In genomic region chr3:4302747-4303146, GRCh38 we compare ENCODE assay signal across 8 cellular contexts. TPM values are rescaled to one million over a fixed set of nuclear protein-coding genes. Genes with fewer than 3 reads are reported as not detected.
DNase-seq lines count a peak whose midpoint lies in the region; ATAC-seq and TF ChIP-seq lines count a peak whose summit lies in the region.

No MANE protein-coding gene starts in this region.

- H2BK15ac ChIP-seq in neuronal stem cell (ENCODE audit: low read length), result peak overlapping the region; percentile 28

- ATAC-seq in effector memory CD8-positive, alpha-beta T cell (replicated peaks), result no peak
- no peak for ATAC-seq in HG03135 (IDR thresholded peaks at IDR 0.05; ENCODE audit: unreplicated experiment)
- no peak for ATAC-seq in GM18867 (IDR thresholded peaks at IDR 0.05; ENCODE audit: unreplicated experiment)
- no peak for ATAC-seq in GM21529 (IDR thresholded peaks at IDR 0.05; ENCODE audit: unreplicated experiment)

- peak overlapping the region; percentile 77 for H3K4me3 ChIP-seq in CD8-positive, alpha-beta memory T cell (ENCODE audit: low read length)
- H3K4me3 ChIP-seq in NB4 (ENCODE audit: low read depth, low read length) (peak overlapping the region; percentile 96), neuronal stem cell (ENCODE audit: low read length in 2 of 2) (peak overlapping the region in 1 of 2 donors; percentile 88)

- peak overlapping the region; percentile 35 for H2BK12ac ChIP-seq in neuronal stem cell (ENCODE audit: low read length)

- no peaks in the 10 kb centered on the region for H3K9me3 ChIP-seq in CD8-positive, alpha-beta memory T cell (ENCODE audit: low read length)
- peaks cover 0 to 11% of the 10 kb centered on the region in 2 donors for H3K9me3 ChIP-seq in neuronal stem cell (replicated peaks in 1 of 2; ENCODE audit: control insufficient read depth in 2 of 2, insufficient read depth in 1 of 2, low read depth in 1 of 2, low read length in 2 of 2)

- H3K23ac ChIP-seq in neuronal stem cell (ENCODE audit: low read depth, low read length, poor library complexity), result no peak overlapping the region

- no peaks in the 10 kb centered on the region for H3K36me3 ChIP-seq in CD8-positive, alpha-beta memory T cell (ENCODE audit: insufficient read depth, low read length)
- peaks cover 2 to 21% of the 10 kb centered on the region in 2 donors for H3K36me3 ChIP-seq in neuronal stem cell (replicated peaks in 1 of 2; ENCODE audit: control insufficient read depth in 2 of 2, insufficient read depth in 2 of 2, low read length in 2 of 2)

- CTCF ChIA-PET in CD8-positive, alpha-beta memory T cell (lab: Charles Lee), result interaction anchor here (1.2 kb wide), 1 partner anchor 14 kb away, joined by 3 read pairs; no protein-coding TSS in a partner anchor

- H3K9ac ChIP-seq in neuronal stem cell (ENCODE audit: low read depth, low read length, poor library complexity), result no peak overlapping the region

- POLR2A ChIA-PET in CD8-positive, alpha-beta memory T cell (lab: Charles Lee), result no interaction called here

- H3K4ac ChIP-seq in neuronal stem cell (ENCODE audit: low read length), result no peak overlapping the region

- peak overlapping the region; percentile 87 for H4K8ac ChIP-seq in neuronal stem cell (ENCODE audit: low read depth, low read length)

- peak overlapping the region; percentile 90 to 99 (median 98) for H3K4me3 Mint-ChIP-seq in CD8-positive, alpha-beta memory T cell
- H3K4me3 Mint-ChIP-seq in effector memory CD8-positive, alpha-beta T cell, result peak overlapping the region; percentile 84 to 92

- no peak for TF ChIP-seq POLR2A in NB4 (IDR thresholded peaks at IDR 0.05; ENCODE audit: extremely low read depth, insufficient read length)

- no peak overlapping the region for H2BK5ac ChIP-seq in neuronal stem cell (ENCODE audit: low read length)

- H3K27me3 Mint-ChIP-seq in CD8-positive, alpha-beta memory T cell, result peaks cover 0 to 3% of the 10 kb centered on the region in 2 donors
- no peaks in the 10 kb centered on the region for H3K27me3 Mint-ChIP-seq in effector memory CD8-positive, alpha-beta T cell

- no peak overlapping the region for H3K14ac ChIP-seq in neuronal stem cell (ENCODE audit: low read length)

- H4K91ac ChIP-seq in neuronal stem cell (ENCODE audit: low read depth, low read length, poor library complexity), result no peak overlapping the region

- WGBS in neuronal stem cell (ENCODE audit: extremely low coverage in 2 of 2, insufficient read length in 2 of 2, insufficient replicate concordance in 1 of 2), 2 donors, result no CpG with 5 or more reads among the region's 11 CpGs

- H3K27me3 ChIP-seq in CD8-positive, alpha-beta memory T cell (ENCODE audit: insufficient read depth, low read length, poor library complexity, severe bottlenecking), result no peaks in the 10 kb centered on the region
- no peaks in the 10 kb centered on the region for H3K27me3 ChIP-seq in neuronal stem cell (ENCODE audit: control insufficient read depth in 3 of 3, insufficient read depth in 3 of 3, low read depth in 1 of 3, low read length in 3 of 3)

- peak overlapping the region; percentile 21 for H3K4me2 ChIP-seq in neuronal stem cell (ENCODE audit: insufficient read depth, low read length, poor library complexity, severe bottlenecking)

- H3K9me3 Mint-ChIP-seq in CD8-positive, alpha-beta memory T cell, result no peaks in the 10 kb centered on the region
- H3K9me3 Mint-ChIP-seq in effector memory CD8-positive, alpha-beta T cell, result no peaks in the 10 kb centered on the region

- H2BK120ac ChIP-seq in neuronal stem cell (ENCODE audit: low read depth, low read length), result no peak overlapping the region

- peaks cover 0 to 13% (median 2%) of the 10 kb centered on the region in 3 donors for H3K36me3 Mint-ChIP-seq in CD8-positive, alpha-beta memory T cell
- H3K36me3 Mint-ChIP-seq in effector memory CD8-positive, alpha-beta T cell (ENCODE audit: insufficient read depth), result peaks cover 11% of the 10 kb centered on the region

- H2AFZ ChIP-seq in neuronal stem cell (ENCODE audit: low read length), result peak overlapping the region; percentile 97

- H3K18ac ChIP-seq in neuronal stem cell (ENCODE audit: low read length), result peak overlapping the region; percentile 82

- peaks cover 7% of the 10 kb centered on the region for H3K4me1 ChIP-seq in CD8-positive, alpha-beta memory T cell (ENCODE audit: insufficient read depth, low read length)
- peaks cover 0 to 5% of the 10 kb centered on the region in 2 donors for H3K4me1 ChIP-seq in neuronal stem cell (ENCODE audit: control insufficient read depth in 2 of 2, insufficient read depth in 1 of 2, low read depth in 1 of 2, low read length in 2 of 2)

- peaks cover 3% of the 10 kb centered on the region for H3K79me1 ChIP-seq in neuronal stem cell (ENCODE audit: low read depth, low read length)

- TF ChIP-seq CTCF in NB4 (IDR thresholded peaks at IDR 0.05; ENCODE audit: low read depth, low read length), result no peak

- peak overlapping the region; percentile 24 to 99 (median 98) for H3K27ac Mint-ChIP-seq in CD8-positive, alpha-beta memory T cell
- peak overlapping the region; percentile 91 to 93 for H3K27ac Mint-ChIP-seq in effector memory CD8-positive, alpha-beta T cell

- peaks cover 15 to 43% (median 24%) of the 10 kb centered on the region in 3 donors for H3K4me1 Mint-ChIP-seq in CD8-positive, alpha-beta memory T cell
- H3K4me1 Mint-ChIP-seq in effector memory CD8-positive, alpha-beta T cell (ENCODE audit: low read depth in 2 of 2), result peaks cover 4 to 9% of the 10 kb centered on the region in 2 donors

- DNase-seq in CD8-positive, alpha-beta memory T cell, result no peak
- DNase-seq in NB4 (ENCODE audit: low read depth) (no peak), neuronal stem cell (ENCODE audit: low spot score) (no peak), activated gamma-delta T cell treated with Interleukin-2 at 50 U/mL for 16 hours (no peak)
- no peak for DNase-seq in effector memory CD8-positive, alpha-beta T cell

- H2AK5ac ChIP-seq in neuronal stem cell (ENCODE audit: low read depth, low read length), result peak overlapping the region; percentile 58

- H3K27ac ChIP-seq in CD8-positive, alpha-beta memory T cell (ENCODE audit: low read depth, low read length), result peak overlapping the region; percentile 79
- no peak overlapping the region for H3K27ac ChIP-seq in neuronal stem cell (replicated peaks; ENCODE audit: low read length)

RNA-seq across cellular contexts. Expression of gene SETMAR, which starts 0.4 kb away (rescaled TPM):
- 10 to 100 TPM; 18.4 to 18.6 TPM for total RNA-seq in CD8-positive, alpha-beta memory T cell
- 12.0 TPM for polyA plus RNA-seq in CD8-positive, alpha-beta memory T cell
- polyA plus RNA-seq in neuronal stem cell (2013, experiment 1 of 2), result 19.8 TPM
- polyA plus RNA-seq in neuronal stem cell (2013, experiment 2 of 2), result 20.7 TPM
